Comparison of ENCODE assay signal across 8 cellular contexts in genomic region chr11:6682936-6683861, GRCh38. TPM values are rescaled to one million over a fixed set of nuclear protein-coding genes. Genes with fewer than 3 reads are reported as not detected.
A peak's percentile ranks its signal among the peaks of the same experiment; 100 is the strongest.
DNase-seq lines count a peak whose midpoint lies in the region; ATAC-seq, FAIRE-seq and TF ChIP-seq lines count a peak whose summit lies in the region.

TSS of gene MRPL17 (minus strand) at chr11:6683340. CDS start at chr11:6683296, 44 bp downstream.

- TF ChIP-seq CTCF in RWPE2 (IDR thresholded peaks at IDR 0.05; ENCODE audit: poor library complexity, severe bottlenecking) (peak; percentile 97), fibroblast of mammary gland (conservative IDR thresholded peaks at IDR 0.05; ENCODE audit: control insufficient read depth, insufficient read depth, low read depth, low read length) (peak; percentile 65)

- H3K9me3 ChIP-seq in ES-I3 (ENCODE audit: control insufficient read depth, insufficient read depth, low read length) (no peaks in the 10 kb centered on the region), RWPE2 (ENCODE audit: severe bottlenecking) (no peaks in the 10 kb centered on the region)

- peak within 1 kb of the TSS; percentile 97 for H3K4me3 Mint-ChIP-seq in activated T-helper 2 cell treated with anti-CD3 and anti-CD28 coated beads, Interferon-gamma antibody, Interleukin-2, Interleukin-4, amounts not matched to agents 10 μg/mL and 5 μg/mL and 100 μg/mL, durations not matched to agents 14 hours and 24 hours and 36 hours (ENCODE audit: low read depth)
- peak within 1 kb of the TSS; percentile 96 to 100 (median 99) for H3K4me3 Mint-ChIP-seq in naive thymus-derived CD8-positive, alpha-beta T cell

- FAIRE-seq in H54 (lab: Jason Lieb, UNC), result peak; percentile 90

- peak; percentile 95 for ATAC-seq in RWPE2 (ENCODE audit: low read depth)
- ATAC-seq in naive thymus-derived CD8-positive, alpha-beta T cell, result peak; percentile 96

- peak; percentile 93 for DNase-seq in H54 (ENCODE audit: insufficient read length, low spot score)
- peak; percentile 99 for DNase-seq in LoVo (ENCODE audit: low spot score)
- peak; percentile 99 for DNase-seq in RWPE2 (ENCODE audit: low spot score)
- peak; percentile 100 for DNase-seq in activated T-helper 2 cell treated with anti-CD3 and anti-CD28 coated beads, Interferon-gamma antibody, Interleukin-2, Interleukin-4, amounts not matched to agents 10 μg/mL and 5 μg/mL and 100 μg/mL, durations not matched to agents 14 hours and 24 hours and 36 hours (ENCODE audit: low spot score)
- DNase-seq in fibroblast of mammary gland (ENCODE audit: low read depth), result peak; percentile 99
- DNase-seq in naive thymus-derived CD8-positive, alpha-beta T cell, result peak; percentile 92 to 100 (median 99)
- DNase-seq in stimulated activated naive CD4-positive, alpha-beta T cell (lab: John Stamatoyannopoulos, UW), result peak; percentile 93 to 100 (median 99)

- no peaks in the 10 kb centered on the region for H3K27me3 Mint-ChIP-seq in activated T-helper 2 cell treated with anti-CD3 and anti-CD28 coated beads, Interferon-gamma antibody, Interleukin-2, Interleukin-4, amounts not matched to agents 10 μg/mL and 5 μg/mL and 100 μg/mL, durations not matched to agents 14 hours and 24 hours and 36 hours (ENCODE audit: low read depth)
- H3K27me3 Mint-ChIP-seq in naive thymus-derived CD8-positive, alpha-beta T cell, result peaks cover 0 to 2% (median 0%) of the 10 kb centered on the region in 5 donors

- peak within 1 kb of the TSS; percentile 50 for H3K27ac ChIP-seq in RWPE2 (ENCODE audit: poor library complexity, severe bottlenecking)

- H3K36me3 ChIP-seq in ES-I3 (ENCODE audit: insufficient read depth, low read length) (peaks cover 15% of the 10 kb centered on the region), RWPE2 (ENCODE audit: low read depth) (peaks cover 22% of the 10 kb centered on the region)

- H3K9me3 Mint-ChIP-seq in activated T-helper 2 cell treated with anti-CD3 and anti-CD28 coated beads, Interferon-gamma antibody, Interleukin-2, Interleukin-4, amounts not matched to agents 10 μg/mL and 5 μg/mL and 100 μg/mL, durations not matched to agents 14 hours and 24 hours and 36 hours, result no peaks in the 10 kb centered on the region
- no peaks in the 10 kb centered on the region for H3K9me3 Mint-ChIP-seq in naive thymus-derived CD8-positive, alpha-beta T cell

- POLR2A ChIA-PET in naive thymus-derived CD8-positive, alpha-beta T cell (lab: Charles Lee), result interaction anchor here (0.5 to 5.0 kb wide), 37 partner anchors 11 to 305 kb away, joined by 3 to 108 read pairs (median 4); partner anchors contain the start of genes ARFIP2, ILK, RRP8 and SMPD1

- H3K9ac ChIP-seq in ES-I3 (ENCODE audit: low read depth, low read length), result peak within 1 kb of the TSS; percentile 96

- H3K27me3 ChIP-seq in RWPE2 (ENCODE audit: insufficient read depth, poor library complexity, severe bottlenecking), result no peaks in the 10 kb centered on the region

- peaks cover 20% of the 10 kb centered on the region for H3K4me1 Mint-ChIP-seq in activated T-helper 2 cell treated with anti-CD3 and anti-CD28 coated beads, Interferon-gamma antibody, Interleukin-2, Interleukin-4, amounts not matched to agents 10 μg/mL and 5 μg/mL and 100 μg/mL, durations not matched to agents 14 hours and 24 hours and 36 hours (ENCODE audit: low read depth)
- peaks cover 23 to 49% (median 37%) of the 10 kb centered on the region in 4 donors for H3K4me1 Mint-ChIP-seq in naive thymus-derived CD8-positive, alpha-beta T cell

- H3K27ac Mint-ChIP-seq in activated T-helper 2 cell treated with anti-CD3 and anti-CD28 coated beads, Interferon-gamma antibody, Interleukin-2, Interleukin-4, amounts not matched to agents 10 μg/mL and 5 μg/mL and 100 μg/mL, durations not matched to agents 14 hours and 24 hours and 36 hours, result peak within 1 kb of the TSS; percentile 98
- H3K27ac Mint-ChIP-seq in naive thymus-derived CD8-positive, alpha-beta T cell, result peak within 1 kb of the TSS; percentile 97 to 100 (median 99)

- H3K4me3 ChIP-seq in RWPE2 (ENCODE audit: severe bottlenecking), result peak within 1 kb of the TSS; percentile 88
- H3K4me3 ChIP-seq in fibroblast of mammary gland (ENCODE audit: control insufficient read depth, low read depth, low read length), result peak within 1 kb of the TSS; percentile 98

- H3K4me1 ChIP-seq in ES-I3 (ENCODE audit: insufficient read depth, low read length) (peaks cover 7% of the 10 kb centered on the region), RWPE2 (ENCODE audit: insufficient read depth, poor library complexity, severe bottlenecking) (peaks cover 6% of the 10 kb centered on the region)

- TF ChIP-seq POLR2A in H54 (IDR thresholded peaks at IDR 0.05; ENCODE audit: low read depth, low read length), result peak; percentile 98

- intact Hi-C loops in activated T-helper 2 cell treated with anti-CD3 and anti-CD28 coated beads, Interferon-gamma antibody, Interleukin-2, Interleukin-4, amounts not matched to agents 10 μg/mL and 5 μg/mL and 100 μg/mL, durations not matched to agents 14 hours and 24 hours and 36 hours (cut with micrococcal nuclease), result loop anchor here (1.0 to 10.0 kb wide), 10 partner anchors 11 to 268 kb away; partner anchors contain the start of genes APBB1, ARFIP2, ILK and RRP8

- peaks cover 38% of the 10 kb centered on the region for H3K36me3 Mint-ChIP-seq in activated T-helper 2 cell treated with anti-CD3 and anti-CD28 coated beads, Interferon-gamma antibody, Interleukin-2, Interleukin-4, amounts not matched to agents 10 μg/mL and 5 μg/mL and 100 μg/mL, durations not matched to agents 14 hours and 24 hours and 36 hours (ENCODE audit: low read depth)
- H3K36me3 Mint-ChIP-seq in naive thymus-derived CD8-positive, alpha-beta T cell, result peaks cover 0 to 19% (median 3%) of the 10 kb centered on the region in 3 donors

RNA-seq across cellular contexts. Expression of gene MRPL17, which starts in this region (rescaled TPM):
- total RNA-seq in activated T-helper 2 cell treated with anti-CD3 and anti-CD28 coated beads, Interferon-gamma antibody, Interleukin-2, Interleukin-4, amounts not matched to agents 10 μg/mL and 5 μg/mL and 100 μg/mL, durations not matched to agents 14 hours and 24 hours and 36 hours, result 103 and 108 TPM in 2 replicates
- total RNA-seq in naive thymus-derived CD8-positive, alpha-beta T cell, result 10 to 100 TPM; 27.5 to 30.1 TPM
- 10 to 100 TPM; 16.2 to 23.6 (median 16.5) TPM for polyA plus RNA-seq in naive thymus-derived CD8-positive, alpha-beta T cell

Comparison
In these comparisons a context has a peak if more than half of its experiments do, and no peak if none do; other contexts are left out.
1. Peak in every context shown above with its lines: DNase-seq, ATAC-seq, H3K4me3 ChIP-seq and H3K27ac ChIP-seq.